In the genomic region with DNA sequence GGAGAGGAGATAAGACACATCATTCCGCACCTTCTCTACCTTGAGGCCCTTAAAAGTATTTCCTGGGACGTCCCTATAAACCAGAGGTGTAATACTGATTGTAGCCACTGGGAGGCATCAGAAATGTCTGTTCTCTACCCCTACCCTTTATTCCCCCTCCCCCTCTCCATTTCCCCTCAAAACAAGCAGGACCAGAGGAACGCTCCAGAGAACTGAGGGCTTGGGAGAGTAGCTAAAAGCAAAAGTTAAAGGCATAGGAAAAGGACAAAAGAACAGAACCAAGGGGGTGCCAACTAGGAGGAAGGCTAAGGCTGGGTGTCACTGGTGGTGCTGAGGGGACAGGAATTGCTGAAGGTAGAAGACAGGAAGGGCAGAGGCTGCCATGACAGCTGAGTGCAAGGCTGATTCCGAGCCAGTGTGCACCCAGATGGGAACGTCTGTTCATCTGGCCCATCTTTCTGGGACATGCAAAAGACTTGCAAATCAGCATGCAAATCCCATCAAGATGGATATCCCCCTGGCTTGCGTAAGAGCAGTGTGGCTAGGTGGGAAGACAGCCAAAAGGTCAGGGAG, we compare ENCODE assay signal across 7 cellular contexts. TPM values are rescaled to one million over a fixed set of nuclear protein-coding genes. Genes with fewer than 3 reads are reported as not detected.
DNase-seq lines count a peak whose midpoint lies in the region; ATAC-seq and TF ChIP-seq lines count a peak whose summit lies in the region.

No MANE protein-coding gene starts in this region.

- POLR2A ChIA-PET in HEK293T (lab: Yijun Ruan, JAX) = interaction anchor here (1.0 kb wide), 1 partner anchor 17 kb away, joined by 4 read pairs; the partner anchor contains the start of genes INCA1 and KIF1C

- DNase-seq in DMS114 treated with DMSO at 0.1 percent for 48 hours (lab: John Stamatoyannopoulos, UW; ENCODE audit: unreplicated experiment) (peak; percentile 17), HEK293T (ENCODE audit: extremely low spot score) (peak; percentile 68), SHP77 treated with DMSO at 0.1 percent for 48 hours (lab: John Stamatoyannopoulos, UW) (peak; percentile 33), cerebellum (ENCODE audit: low spot score) (peak; percentile 44), lung microvascular endothelial cell (ENCODE audit: low read depth in 2 of 2) (peak; percentile 61 to 81)

- CTCF ChIA-PET in HEK293T (lab: Yijun Ruan, JAX) = interaction anchor here (1.0 to 2.2 kb wide), 3 partner anchors 10 to 81 kb away, joined by 3 to 8 read pairs (median 4); partner anchors contain the start of gene SPAG7

- ATAC-seq in GM18519 (IDR thresholded peaks at IDR 0.05; ENCODE audit: low FRiP score, unreplicated experiment) = no peak
- no peak for ATAC-seq in HG03175 (IDR thresholded peaks at IDR 0.05; ENCODE audit: unreplicated experiment)

TF ChIP-seq in HEK293T, 16 proteins besides CTCF, POLR2A, EP300 and RAD21:
- no peak for TF ChIP-seq ZNF384 (IDR thresholded peaks at IDR 0.05)
- TF ChIP-seq SUZ12 (IDR thresholded peaks at IDR 0.05) = no peak
- TF ChIP-seq, protein P1, sequence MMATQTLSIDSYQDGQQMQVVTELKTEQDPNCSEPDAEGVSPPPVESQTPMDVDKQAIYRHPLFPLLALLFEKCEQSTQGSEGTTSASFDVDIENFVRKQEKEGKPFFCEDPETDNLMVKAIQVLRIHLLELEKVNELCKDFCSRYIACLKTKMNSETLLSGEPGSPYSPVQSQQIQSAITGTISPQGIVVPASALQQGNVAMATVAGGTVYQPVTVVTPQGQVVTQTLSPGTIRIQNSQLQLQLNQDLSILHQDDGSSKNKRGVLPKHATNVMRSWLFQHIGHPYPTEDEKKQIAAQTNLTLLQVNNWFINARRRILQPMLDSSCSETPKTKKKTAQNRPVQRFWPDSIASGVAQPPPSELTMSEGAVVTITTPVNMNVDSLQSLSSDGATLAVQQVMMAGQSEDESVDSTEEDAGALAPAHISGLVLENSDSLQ (IDR thresholded peaks at IDR 0.05) = no peak
- TF ChIP-seq SP1 (IDR thresholded peaks at IDR 0.05) = no peak
- no peak for TF ChIP-seq BHLHE40 (IDR thresholded peaks at IDR 0.05; ENCODE audit: borderline replicate concordance)
- TF ChIP-seq FOXM1 (IDR thresholded peaks at IDR 0.05; ENCODE audit: borderline replicate concordance) = no peak
- no peak for TF ChIP-seq LEF1 (IDR thresholded peaks at IDR 0.05; ENCODE audit: borderline replicate concordance)

RNA-seq across cellular contexts. Expression of gene CAMTA2, which starts 6.7 kb away (rescaled TPM):
- total RNA-seq in cerebellum = 10.0 TPM
- total RNA-seq in lung microvascular endothelial cell = 2.6 and 7.9 TPM in 2 replicates

RNA-seq across cellular contexts. Expression of gene SPAG7, which starts 13.1 kb away (rescaled TPM):
- 24.0 TPM for total RNA-seq in cerebellum
- 47.3 and 51.2 TPM in 2 replicates for total RNA-seq in lung microvascular endothelial cell

RNA-seq across cellular contexts. Expression of gene INCA1, which starts 16.6 kb away (rescaled TPM):
- total RNA-seq in cerebellum (0.27 TPM), lung microvascular endothelial cell (0.22 and 0.40 TPM in 2 replicates)

RNA-seq across cellular contexts. Expression of gene KIF1C, which starts 17.0 kb away (rescaled TPM):
- total RNA-seq in cerebellum (15.2 TPM), lung microvascular endothelial cell (56.0 and 78.2 TPM in 2 replicates)

RNA-seq across cellular contexts. Expression of gene ENO3, which starts 29.8 kb away (rescaled TPM):
- total RNA-seq in cerebellum (3.3 TPM), lung microvascular endothelial cell (1.1 and 2.6 TPM in 2 replicates)

Comparison
In these comparisons a context has a peak if more than half of its experiments do, and no peak if none do; other contexts are left out.
1. DNase-seq: peak in every context shown above with its lines; median percentile 71 in lung microvascular endothelial cell; 68 in HEK293T; 44 in cerebellum; 33 in SHP77 treated with DMSO at 0.1 percent for 48 hours; 17 in DMS114 treated with DMSO at 0.1 percent for 48 hours.